Comparison of ENCODE assay signal across 1 cellular context in the genomic region with DNA sequence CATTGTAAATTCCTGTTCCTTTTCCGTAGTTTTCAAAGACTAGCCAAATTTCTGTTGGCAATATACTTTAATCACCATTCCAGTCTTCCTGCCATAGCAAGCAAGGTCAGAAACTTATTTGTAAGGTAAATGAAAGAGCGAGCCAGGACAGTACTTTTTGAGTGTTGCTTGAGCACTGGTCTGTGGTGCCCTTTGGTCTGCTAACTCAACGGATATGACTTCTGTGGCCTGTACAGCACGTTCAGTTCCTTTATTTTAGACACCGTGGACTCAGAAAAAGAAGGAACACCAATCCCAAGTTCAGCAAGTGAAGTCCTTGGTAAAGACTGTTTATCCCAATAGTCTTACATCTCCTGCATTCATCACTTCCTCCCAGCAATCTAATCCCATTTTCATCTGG.
TF ChIP-seq lines count a peak whose summit lies in the region.

No MANE protein-coding gene starts in this region.

TF ChIP-seq in IMR-90, 13 proteins besides CTCF, POLR2A, EP300 and RAD21 (continued from another document):
- TF ChIP-seq, protein P1, sequence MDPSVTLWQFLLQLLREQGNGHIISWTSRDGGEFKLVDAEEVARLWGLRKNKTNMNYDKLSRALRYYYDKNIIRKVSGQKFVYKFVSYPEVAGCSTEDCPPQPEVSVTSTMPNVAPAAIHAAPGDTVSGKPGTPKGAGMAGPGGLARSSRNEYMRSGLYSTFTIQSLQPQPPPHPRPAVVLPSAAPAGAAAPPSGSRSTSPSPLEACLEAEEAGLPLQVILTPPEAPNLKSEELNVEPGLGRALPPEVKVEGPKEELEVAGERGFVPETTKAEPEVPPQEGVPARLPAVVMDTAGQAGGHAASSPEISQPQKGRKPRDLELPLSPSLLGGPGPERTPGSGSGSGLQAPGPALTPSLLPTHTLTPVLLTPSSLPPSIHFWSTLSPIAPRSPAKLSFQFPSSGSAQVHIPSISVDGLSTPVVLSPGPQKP (IDR thresholded peaks at IDR 0.05; ENCODE audit: borderline replicate concordance, low read depth, low read length): no peak
- TF ChIP-seq RFX5 (IDR thresholded peaks at IDR 0.05; ENCODE audit: low read depth, low read length) (no peak), MAFK (IDR thresholded peaks at IDR 0.05; ENCODE audit: low read depth, low read length) (no peak), BHLHE40 (IDR thresholded peaks at IDR 0.05; ENCODE audit: low read depth, low read length) (no peak), NFE2L2 (IDR thresholded peaks at IDR 0.05; ENCODE audit: low read depth, low read length) (no peak), MXI1 (IDR thresholded peaks at IDR 0.05; ENCODE audit: borderline replicate concordance, low read depth, low read length) (no peak), MAZ (IDR thresholded peaks at IDR 0.05; ENCODE audit: borderline replicate concordance, low read depth, low read length) (no peak), CHD1 (IDR thresholded peaks at IDR 0.05; ENCODE audit: low read depth, low read length) (no peak)
- TF ChIP-seq, protein P2, sequence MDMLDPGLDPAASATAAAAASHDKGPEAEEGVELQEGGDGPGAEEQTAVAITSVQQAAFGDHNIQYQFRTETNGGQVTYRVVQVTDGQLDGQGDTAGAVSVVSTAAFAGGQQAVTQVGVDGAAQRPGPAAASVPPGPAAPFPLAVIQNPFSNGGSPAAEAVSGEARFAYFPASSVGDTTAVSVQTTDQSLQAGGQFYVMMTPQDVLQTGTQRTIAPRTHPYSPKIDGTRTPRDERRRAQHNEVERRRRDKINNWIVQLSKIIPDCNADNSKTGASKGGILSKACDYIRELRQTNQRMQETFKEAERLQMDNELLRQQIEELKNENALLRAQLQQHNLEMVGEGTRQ (IDR thresholded peaks at IDR 0.05; ENCODE audit: low read depth, low read length): no peak
